ENCODE assay signal across 1 cellular context in genomic region chr3:169836058-169836941, GRCh38.
TF ChIP-seq lines count a peak whose summit lies in the region.

No MANE protein-coding gene starts in this region.

TF ChIP-seq in GM23338, 12 proteins besides CTCF, POLR2A, EP300 and RAD21 (continued from another document):
- no peak for TF ChIP-seq ZNF462 (CRISPR knock-in tag; IDR thresholded peaks at IDR 0.05)
- TF ChIP-seq ZNF114 (CRISPR knock-in tag; IDR thresholded peaks at IDR 0.05) = no peak
- TF ChIP-seq NANOG (IDR thresholded peaks at IDR 0.05; ENCODE audit: borderline replicate concordance) = no peak
